Comparison of ENCODE assay signal across 7 cellular contexts in genomic region chr2:87638114-87638807, GRCh38.
DNase-seq lines count a peak whose midpoint lies in the region; ATAC-seq, FAIRE-seq and TF ChIP-seq lines count a peak whose summit lies in the region.
"Not testable (repeated sequence)": the region's sequence is repeated elsewhere in the genome, so short reads cannot be mapped to it uniquely, and the experiment has no call there.

No MANE protein-coding gene starts in this region.

- intact Hi-C loops in activated T-helper 2 cell treated with anti-CD3 and anti-CD28 coated beads, Interferon-gamma antibody, Interleukin-2, Interleukin-4, amounts not matched to agents 10 μg/mL and 5 μg/mL and 100 μg/mL, durations not matched to agents 14 hours and 24 hours and 36 hours (cut with micrococcal nuclease); breast epithelium (cut with DNase I; ENCODE audit: low total_unique reads); left lung (cut with DNase I); sciatic nerve (cut with DNase I): not testable (repeated sequence)

- peak overlapping the region; percentile 60 for H3K27ac Mint-ChIP-seq in activated T-helper 2 cell treated with anti-CD3 and anti-CD28 coated beads, Interferon-gamma antibody, Interleukin-2, Interleukin-4, amounts not matched to agents 10 μg/mL and 5 μg/mL and 100 μg/mL, durations not matched to agents 14 hours and 24 hours and 36 hours

- H3K4me1 Mint-ChIP-seq in activated T-helper 2 cell treated with anti-CD3 and anti-CD28 coated beads, Interferon-gamma antibody, Interleukin-2, Interleukin-4, amounts not matched to agents 10 μg/mL and 5 μg/mL and 100 μg/mL, durations not matched to agents 14 hours and 24 hours and 36 hours (ENCODE audit: low read depth), result peaks cover 10% of the 10 kb centered on the region

- H3K9me3 ChIP-seq in breast epithelium; left lung; lung (ENCODE audit: control insufficient read depth in 2 of 2, insufficient read depth in 1 of 2, low read length in 1 of 2): not testable (repeated sequence)

- peak; percentile 9 for FAIRE-seq in HTR-8/SVneo (lab: Jason Lieb, UNC)

- H3K27me3 Mint-ChIP-seq in activated T-helper 2 cell treated with anti-CD3 and anti-CD28 coated beads, Interferon-gamma antibody, Interleukin-2, Interleukin-4, amounts not matched to agents 10 μg/mL and 5 μg/mL and 100 μg/mL, durations not matched to agents 14 hours and 24 hours and 36 hours (ENCODE audit: low read depth), result not testable (repeated sequence)

- H3K9me3 Mint-ChIP-seq in activated T-helper 2 cell treated with anti-CD3 and anti-CD28 coated beads, Interferon-gamma antibody, Interleukin-2, Interleukin-4, amounts not matched to agents 10 μg/mL and 5 μg/mL and 100 μg/mL, durations not matched to agents 14 hours and 24 hours and 36 hours, result not testable (repeated sequence)

- H3K27ac ChIP-seq in breast epithelium (peak overlapping the region; percentile 66 to 84), lung (ENCODE audit: low read depth in 1 of 2, low read length in 1 of 2) (peak overlapping the region in 1 of 2 donors; percentile 47)
- not testable (repeated sequence) for H3K27ac ChIP-seq in left lung

- H3K4me1 ChIP-seq in breast epithelium; left lung; lung (ENCODE audit: control insufficient read depth in 2 of 2, insufficient read depth in 2 of 2, low read length in 2 of 2): not testable (repeated sequence)

- TF ChIP-seq POLR2A in breast epithelium (IDR thresholded peaks at IDR 0.05), result not testable (repeated sequence)

- not testable (repeated sequence) for H3K36me3 ChIP-seq in breast epithelium; left lung; lung (ENCODE audit: control insufficient read depth in 2 of 2, insufficient read depth in 2 of 2, low read length in 2 of 2)

- not testable (repeated sequence) for TF ChIP-seq CTCF in breast epithelium (IDR thresholded peaks at IDR 0.05); left lung (IDR thresholded peaks at IDR 0.05); lung (IDR thresholded peaks at IDR 0.05; ENCODE audit: control extremely low read depth, extremely low read depth)

- H3K27me3 ChIP-seq in breast epithelium; left lung; lung (ENCODE audit: control insufficient read depth, insufficient read depth): not testable (repeated sequence)

- WGBS in lung, 2 donors, result 67 to 70% methylated on average over 10 of the region's 10 CpGs

- H3K36me3 Mint-ChIP-seq in activated T-helper 2 cell treated with anti-CD3 and anti-CD28 coated beads, Interferon-gamma antibody, Interleukin-2, Interleukin-4, amounts not matched to agents 10 μg/mL and 5 μg/mL and 100 μg/mL, durations not matched to agents 14 hours and 24 hours and 36 hours (ENCODE audit: low read depth), result not testable (repeated sequence)

- ATAC-seq in left lung, result peak; percentile 80
- ATAC-seq in lung (ENCODE audit: insufficient read depth, low FRiP score), result peak; percentile 37
- ATAC-seq in sciatic nerve, result peak; percentile 19

- not testable (repeated sequence) for DNase-seq in HTR-8/SVneo (ENCODE audit: insufficient read length, low spot score); activated T-helper 2 cell treated with anti-CD3 and anti-CD28 coated beads, Interferon-gamma antibody, Interleukin-2, Interleukin-4, amounts not matched to agents 10 μg/mL and 5 μg/mL and 100 μg/mL, durations not matched to agents 14 hours and 24 hours and 36 hours (ENCODE audit: low spot score); breast epithelium (ENCODE audit: low spot score in 2 of 2); left lung; lung (ENCODE audit: low spot score); sciatic nerve (ENCODE audit: low spot score)
- DNase-seq in superior temporal gyrus (ENCODE audit: extremely low spot score), result peak; percentile 5

- H3K4me3 Mint-ChIP-seq in activated T-helper 2 cell treated with anti-CD3 and anti-CD28 coated beads, Interferon-gamma antibody, Interleukin-2, Interleukin-4, amounts not matched to agents 10 μg/mL and 5 μg/mL and 100 μg/mL, durations not matched to agents 14 hours and 24 hours and 36 hours (ENCODE audit: low read depth), result not testable (repeated sequence)

- H3K4me3 ChIP-seq in breast epithelium, left lung, lung: not testable (repeated sequence)

Comparison
In these comparisons a context has a peak if more than half of its experiments do, and no peak if none do; other contexts are left out.
1. ATAC-seq: peak in every context shown above with its lines; median percentile 80 in left lung; 37 in lung; 19 in sciatic nerve.